1 cellular context compared by ENCODE assay signal in genomic region chr9:122005597-122005996, GRCh38.
TF ChIP-seq lines count a peak whose summit lies in the region.

No MANE protein-coding gene starts in this region.

TF ChIP-seq in Ishikawa, 13 proteins besides CTCF, POLR2A, EP300 and RAD21 (continued from another document):
- TF ChIP-seq, protein P1, sequence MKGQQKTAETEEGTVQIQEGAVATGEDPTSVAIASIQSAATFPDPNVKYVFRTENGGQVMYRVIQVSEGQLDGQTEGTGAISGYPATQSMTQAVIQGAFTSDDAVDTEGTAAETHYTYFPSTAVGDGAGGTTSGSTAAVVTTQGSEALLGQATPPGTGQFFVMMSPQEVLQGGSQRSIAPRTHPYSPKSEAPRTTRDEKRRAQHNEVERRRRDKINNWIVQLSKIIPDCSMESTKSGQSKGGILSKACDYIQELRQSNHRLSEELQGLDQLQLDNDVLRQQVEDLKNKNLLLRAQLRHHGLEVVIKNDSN (IDR thresholded peaks at IDR 0.05) = no peak
- TF ChIP-seq FOXM1 (IDR thresholded peaks at IDR 0.05; ENCODE audit: borderline replicate concordance, low read depth) = no peak
- TF ChIP-seq ZBTB7A (IDR thresholded peaks at IDR 0.05; ENCODE audit: low read depth) = no peak
TF ChIP-seq in Ishikawa: peak in this region for 0.
